28 cellular contexts compared by ENCODE assay signal in the genomic region with DNA sequence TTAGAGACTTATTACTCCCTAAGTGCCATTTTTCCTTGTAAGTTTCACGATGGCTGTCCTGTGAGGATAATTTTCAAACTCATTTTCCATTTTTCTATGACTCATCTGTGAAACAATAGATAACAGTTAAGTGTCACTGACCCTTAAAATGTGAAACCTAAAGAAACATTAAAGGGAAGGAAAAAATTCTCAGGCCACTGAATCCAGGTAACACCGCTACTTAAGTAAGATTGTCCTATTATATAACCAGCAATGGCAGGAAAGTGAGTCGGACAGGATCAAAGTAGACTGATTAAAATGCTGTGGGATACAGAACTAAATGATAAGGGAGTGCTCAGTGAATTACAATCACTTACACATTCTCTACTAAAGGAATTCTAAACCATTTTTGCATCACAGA. TPM values are rescaled to one million over a fixed set of nuclear protein-coding genes. Genes with fewer than 3 reads are reported as not detected.
DNase-seq lines count a peak whose midpoint lies in the region; ATAC-seq and TF ChIP-seq lines count a peak whose summit lies in the region.
"Had no signal": no experiment of that assay in that cellular context is flagged by ENCODE, and none has a peak within 500 bp of the region (broad histone marks: within the 10 kb centered on the region; RNA-seq: fewer than 3 reads in every experiment).

No MANE protein-coding gene starts in this region.

- ATAC-seq in PC-3: no peak
- ATAC-seq: activated naive CD8-positive, alpha-beta T cell treated with anti-CD3 and anti-CD28 coated beads, Interleukin-2, amount 50 U/mL, for 24 hours; activated T-cell treated with anti-CD3 and anti-CD28 coated beads, Interleukin-2, amount 50 U/mL, for 4 hours; lower lobe of right lung; upper lobe of right lung had no signal

- no peaks in the 10 kb centered on the region for H3K9me2 ChIP-seq in PC-3 (replicated peaks; ENCODE audit: low read length)

- H3K27me3 ChIP-seq in PC-3 (ENCODE audit: low read length) (no peaks in the 10 kb centered on the region), suprapubic skin (no peaks in the 10 kb centered on the region), tibial nerve (no peaks in the 10 kb centered on the region)
- H3K27me3 ChIP-seq: heart left ventricle, ovary, upper lobe of right lung had no signal

- H3K36me3 Mint-ChIP-seq in endothelial cell (ENCODE audit: low read depth, unreplicated experiment): peaks cover 7% of the 10 kb centered on the region
- H3K36me3 Mint-ChIP-seq: CD4-positive, alpha-beta memory T cell had no signal

- no peak overlapping the region for H3K4me3 Mint-ChIP-seq in endothelial cell (ENCODE audit: unreplicated experiment)
- H3K4me3 Mint-ChIP-seq: activated CD4-positive, alpha-beta T cell treated with anti-CD3 and anti-CD28 coated beads, Interleukin-2, amount 10 ng/mL, durations not matched to agents 7 days and 5 days; activated naive CD8-positive, alpha-beta T cell treated with anti-CD3 and anti-CD28 coated beads, Interleukin-2, amount 50 U/mL, for 24 hours; activated T-cell treated with anti-CD3 and anti-CD28 coated beads, Interleukin-2, amount 50 U/mL, for 4 hours; CD4-positive, alpha-beta memory T cell; H9; nephron; T-helper 2 cell treated with Interferon-gamma antibody and Interleukin-4, amounts not matched to agents 5 μg/mL and 100 μg/mL, for 36 hours had no signal

- no peaks in the 10 kb centered on the region for H3K36me3 ChIP-seq in PC-3 (ENCODE audit: low read depth, low read length)
- H3K36me3 ChIP-seq in suprapubic skin: no peaks in the 10 kb centered on the region
- H3K36me3 ChIP-seq in tibial nerve: no peaks in the 10 kb centered on the region
- H3K36me3 ChIP-seq: heart left ventricle, lower lobe of right lung, ovary, upper lobe of right lung had no signal

- H2AFZ ChIP-seq in PC-3 (ENCODE audit: low read length): no peak overlapping the region

- H3K27ac ChIP-seq in PC-3 (ENCODE audit: low read length) (peak overlapping the region; percentile 48), suprapubic skin (peak overlapping the region; percentile 10), tibial nerve (no peak overlapping the region)
- H3K27ac ChIP-seq: 22Rv1, heart left ventricle, lower lobe of right lung, upper lobe of right lung had no signal

- TF ChIP-seq EP300 in suprapubic skin (IDR thresholded peaks at IDR 0.05): no peak
- no peak for TF ChIP-seq EP300 in tibial nerve (IDR thresholded peaks at IDR 0.05)

- TF ChIP-seq POLR2A in suprapubic skin (IDR thresholded peaks at IDR 0.05): no peak
- TF ChIP-seq POLR2A in tibial nerve (IDR thresholded peaks at IDR 0.05): no peak

- peak overlapping the region; percentile 16 for H3K27ac Mint-ChIP-seq in endothelial cell (ENCODE audit: unreplicated experiment)
- H3K27ac Mint-ChIP-seq: activated CD4-positive, alpha-beta T cell treated with anti-CD3 and anti-CD28 coated beads, Interleukin-2, amount 10 ng/mL, durations not matched to agents 7 days and 5 days; activated naive CD8-positive, alpha-beta T cell treated with anti-CD3 and anti-CD28 coated beads, Interleukin-2, amount 50 U/mL, for 24 hours; CD4-positive, alpha-beta memory T cell; H9; nephron; T-helper 2 cell treated with Interferon-gamma antibody and Interleukin-4, amounts not matched to agents 5 μg/mL and 100 μg/mL, for 36 hours had no signal

- H3K27me3 Mint-ChIP-seq in endothelial cell (ENCODE audit: unreplicated experiment): peaks cover 2% of the 10 kb centered on the region

- H3K79me2 ChIP-seq in PC-3 (ENCODE audit: low read length): 0 out of 2 replicates have a peak, but pooled peaks cover 2% of the 10 kb centered on the region

- WGBS in suprapubic skin: 71% methylated on average over 3 of the region's 3 CpGs
- 71 to 74% methylated on average over 3 of the region's 3 CpGs for WGBS in tibial nerve, 2 donors

- H3K9me3 ChIP-seq in PC-3 (ENCODE audit: low read length): no peaks in the 10 kb centered on the region
- no peaks in the 10 kb centered on the region for H3K9me3 ChIP-seq in suprapubic skin
- H3K9me3 ChIP-seq in tibial nerve: no peaks in the 10 kb centered on the region
- H3K9me3 ChIP-seq: heart left ventricle, lower lobe of right lung, ovary, upper lobe of right lung had no signal

- BruUV-seq in PC-3 (replicated peaks; lab: Mats Ljungman, UMichigan): no TSS peak

- peaks cover 33% of the 10 kb centered on the region for H3K4me1 ChIP-seq in PC-3 (ENCODE audit: insufficient read depth, low read length)
- H3K4me1 ChIP-seq in suprapubic skin: peaks cover 37% of the 10 kb centered on the region
- H3K4me1 ChIP-seq in tibial nerve: peaks cover 0 to 28% (median 0%) of the 10 kb centered on the region in 4 donors

- no peak overlapping the region for H3K4me3 ChIP-seq in PC-3 (ENCODE audit: low read length)
- no peak overlapping the region for H3K4me3 ChIP-seq in suprapubic skin
- H3K4me3 ChIP-seq in tibial nerve: no peak overlapping the region
- H3K4me3 ChIP-seq: heart left ventricle, lower lobe of right lung, ovary, upper lobe of right lung had no signal

- intact Hi-C loops in PC-3 (cut with micrococcal nuclease): no loop called here

- no peaks in the 10 kb centered on the region for H3F3A ChIP-seq in PC-3 (ENCODE audit: low read length, unreplicated experiment)

- DNase-seq in DMS53 (lab: John Stamatoyannopoulos, UW) (peak; percentile 17), DMS53 treated with DMSO at 0.1 percent for 48 hours (lab: John Stamatoyannopoulos, UW; ENCODE audit: unreplicated experiment) (no peak), PC-3 (peak; percentile 39), endothelial cell (ENCODE audit: low spot score) (no peak), suprapubic skin (ENCODE audit: low spot score in 2 of 2) (no peak), tibial nerve (ENCODE audit: low spot score in 2 of 2) (no peak), middle frontal gyrus (ENCODE audit: extremely low spot score, low spot score) (no peak)
- no peak for DNase-seq in activated CD4-positive, alpha-beta T cell treated with anti-CD3 and anti-CD28 coated beads, Interleukin-2, amount 50 U/mL, for 4 hours
- DNase-seq: activated CD4-positive, alpha-beta T cell treated with anti-CD3 and anti-CD28 coated beads, Interleukin-2, amount 10 ng/mL, durations not matched to agents 7 days and 5 days; activated naive CD8-positive, alpha-beta T cell treated with anti-CD3 and anti-CD28 coated beads, Interleukin-2, amount 50 U/mL, for 24 hours; activated T-cell treated with anti-CD3 and anti-CD28 coated beads, Interleukin-2, amount 50 U/mL, for 4 hours; CD4-positive, alpha-beta memory T cell; cerebellar nuclear complex; DMS 273 treated with DMSO at 0.1 percent for 48 hours; foreskin fibroblast; H9; heart left ventricle; lower lobe of right lung; NCI-H146; NCI-H2107; NCI-H774; ovary; upper lobe of right lung had no signal

- POLR2A ChIA-PET in PC-3 (lab: Charles Lee; ENCODE audit: unreplicated experiment): no interaction called here

- peak overlapping the region; percentile 11; the same call in 1 of the 2 replicates for H3K9ac ChIP-seq in PC-3 (ENCODE audit: low read length)

- CTCF ChIA-PET in PC-3 (lab: Charles Lee): interaction anchor here (0.5 kb wide), 1 partner anchor 129 kb away, joined by 4 read pairs; no protein-coding TSS in a partner anchor

- H3K4me2 ChIP-seq in PC-3 (ENCODE audit: low read length): 0 out of 2 replicates have a peak overlapping the region, but pooled peaks have one; percentile 2

- no peak for TF ChIP-seq CTCF in PC-3 (conservative IDR thresholded peaks at IDR 0.05; ENCODE audit: low read depth, low read length)
- no peak for TF ChIP-seq CTCF in endothelial cell (IDR thresholded peaks at IDR 0.05; ENCODE audit: unreplicated experiment)
- TF ChIP-seq CTCF in suprapubic skin (IDR thresholded peaks at IDR 0.05): no peak
- no peak for TF ChIP-seq CTCF in tibial nerve (IDR thresholded peaks at IDR 0.05)

- peaks cover 25% of the 10 kb centered on the region for H3K4me1 Mint-ChIP-seq in endothelial cell (ENCODE audit: unreplicated experiment)
- H3K4me1 Mint-ChIP-seq: activated CD4-positive, alpha-beta T cell treated with anti-CD3 and anti-CD28 coated beads, Interleukin-2, amount 10 ng/mL, durations not matched to agents 7 days and 5 days; activated naive CD8-positive, alpha-beta T cell treated with anti-CD3 and anti-CD28 coated beads, Interleukin-2, amount 50 U/mL, for 24 hours; CD4-positive, alpha-beta memory T cell had no signal

- H4K20me1 ChIP-seq in PC-3 (ENCODE audit: low read length): no peaks in the 10 kb centered on the region

- no peaks in the 10 kb centered on the region for H3K9me3 Mint-ChIP-seq in endothelial cell (ENCODE audit: unreplicated experiment)
- H3K9me3 Mint-ChIP-seq: activated CD4-positive, alpha-beta T cell treated with anti-CD3 and anti-CD28 coated beads, Interleukin-2, amount 10 ng/mL, durations not matched to agents 7 days and 5 days; activated naive CD8-positive, alpha-beta T cell treated with anti-CD3 and anti-CD28 coated beads, Interleukin-2, amount 50 U/mL, for 24 hours; activated T-cell treated with anti-CD3 and anti-CD28 coated beads, Interleukin-2, amount 50 U/mL, for 4 hours; CD4-positive, alpha-beta memory T cell; H9; nephron; T-helper 2 cell treated with Interferon-gamma antibody and Interleukin-4, amounts not matched to agents 5 μg/mL and 100 μg/mL, for 36 hours had no signal

RNA-seq across cellular contexts. Expression of a gene that starts 12.4 kb away (rescaled TPM):
- total RNA-seq in PC-3 (2014; rRNA removed) (7.3 and 8.3 TPM in 2 replicates), endothelial cell (ENCODE audit: unreplicated experiment) (61.5 TPM), suprapubic skin (10 to 100 TPM; 49.0 to 66.0 (median 55.1) TPM), tibial nerve (10 to 100 TPM; 15.3 to 55.9 (median 45.4) TPM)
- total RNA-seq: G401 had no signal

RNA-seq across cellular contexts. Expression of a gene that starts 45.3 kb away (rescaled TPM):
- total RNA-seq in PC-3 (2014; rRNA removed): not detected in 2 replicates
- not detected for total RNA-seq in endothelial cell (ENCODE audit: unreplicated experiment)
- total RNA-seq in suprapubic skin: not detected
- total RNA-seq in tibial nerve: not detected
- total RNA-seq: activated CD4-positive, alpha-beta T cell treated with anti-CD3 and anti-CD28 coated beads, Interleukin-2, amount 10 ng/mL, durations not matched to agents 7 days and 5 days; activated T-cell treated with anti-CD3 and anti-CD28 coated beads, Interleukin-2, amount 50 U/mL, for 4 hours; CD4-positive, alpha-beta memory T cell; G401; H9; heart left ventricle; mucosa of gallbladder; upper lobe of right lung had no signal

Comparison
In these comparisons a context has a peak if more than half of its experiments do, and no peak if none do; other contexts are left out.
1. DNase-seq: peak in DMS53 (single experiment) and PC-3 (single experiment); none in DMS53 treated with DMSO at 0.1 percent for 48 hours (single experiment), endothelial cell (single experiment), suprapubic skin (0 of 2), tibial nerve (0 of 2), activated CD4-positive, alpha-beta T cell treated with anti-CD3 and anti-CD28 coated beads, Interleukin-2, amount 50 U/mL, for 4 hours (0 of 2) and middle frontal gyrus (single experiment).
2. H3K27ac ChIP-seq: peak in PC-3 (single experiment) and suprapubic skin (single experiment); none in tibial nerve (0 of 4).